Comparison of ENCODE assay signal across 8 cellular contexts in the genomic region with DNA sequence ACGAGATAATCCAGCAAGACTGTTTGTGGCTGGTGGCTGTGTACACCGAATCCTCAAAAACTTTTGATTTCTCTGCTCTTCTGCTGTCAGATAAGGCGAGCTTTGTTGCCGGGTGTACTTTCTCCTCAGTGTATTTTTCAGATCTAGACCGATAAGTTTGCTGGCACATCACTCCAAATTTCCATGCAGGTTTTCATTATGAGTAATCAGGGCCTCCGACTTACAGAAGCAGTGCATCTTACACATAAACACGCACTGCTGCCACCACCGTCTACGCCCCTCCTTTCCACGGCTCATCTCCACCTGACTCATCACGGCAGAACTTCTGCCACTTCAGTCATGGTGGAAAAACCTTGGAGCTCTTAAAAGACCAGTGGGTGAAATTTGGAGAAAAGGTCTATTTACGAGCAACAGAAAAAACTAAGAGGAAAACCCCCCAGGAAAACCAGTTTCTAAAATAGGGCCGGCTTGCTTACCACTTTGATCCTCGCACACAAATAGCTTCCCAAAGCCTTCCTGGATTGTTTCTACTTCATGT.
DNase-seq lines count a peak whose midpoint lies in the region; TF ChIP-seq lines count a peak whose summit lies in the region.

No MANE protein-coding gene starts in this region.

- no peak for TF ChIP-seq CTCF in astrocyte of the spinal cord (IDR thresholded peaks at IDR 0.05; ENCODE audit: low read depth, low read length)

- peaks cover 34% of the 10 kb centered on the region for H3K4me1 Mint-ChIP-seq in T-helper 1 cell treated with Interleukin-12 subunit alpha and Interleukin-12 subunit beta and Interleukin-4 antibody, amounts not matched to agents 30 μg/mL and 1 μg/mL, for 36 hours (ENCODE audit: low read depth)

- H3K27ac Mint-ChIP-seq in T-helper 1 cell treated with Interleukin-12 subunit alpha and Interleukin-12 subunit beta and Interleukin-4 antibody, amounts not matched to agents 30 μg/mL and 1 μg/mL, for 36 hours: peak overlapping the region; percentile 50

- in situ Hi-C loops in astrocyte of the spinal cord (cut with HindIII; ENCODE audit: low sequenced_read_pairs): no loop called here

- peaks cover 41% of the 10 kb centered on the region for H3K36me3 Mint-ChIP-seq in T-helper 1 cell treated with Interleukin-12 subunit alpha and Interleukin-12 subunit beta and Interleukin-4 antibody, amounts not matched to agents 30 μg/mL and 1 μg/mL, for 36 hours (ENCODE audit: low read depth)

- no peaks in the 10 kb centered on the region for H3K27me3 Mint-ChIP-seq in T-helper 1 cell treated with Interleukin-12 subunit alpha and Interleukin-12 subunit beta and Interleukin-4 antibody, amounts not matched to agents 30 μg/mL and 1 μg/mL, for 36 hours (ENCODE audit: low read depth)

- no peaks in the 10 kb centered on the region for H3K9me3 Mint-ChIP-seq in T-helper 1 cell treated with Interleukin-12 subunit alpha and Interleukin-12 subunit beta and Interleukin-4 antibody, amounts not matched to agents 30 μg/mL and 1 μg/mL, for 36 hours

- H3K4me3 ChIP-seq in astrocyte of the spinal cord (ENCODE audit: low read depth, low read length): no peak overlapping the region

- peak overlapping the region; percentile 5 for H3K4me3 Mint-ChIP-seq in T-helper 1 cell treated with Interleukin-12 subunit alpha and Interleukin-12 subunit beta and Interleukin-4 antibody, amounts not matched to agents 30 μg/mL and 1 μg/mL, for 36 hours

- DNase-seq in ELR (ENCODE audit: low read depth) (peak; percentile 95), HCEC 1CT (peak; percentile 91), astrocyte of the spinal cord (ENCODE audit: low read depth, low spot score) (peak; percentile 90), DMS79 (lab: John Stamatoyannopoulos, UW) (no peak), C1 segment of cervical spinal cord (lab: John Stamatoyannopoulos, UW) (no peak)
- DNase-seq in stimulated activated CD4-positive, alpha-beta T cell treated with anti-CD3 and anti-CD28 coated beads, Interleukin-2, amount 100 ng/mL, for 24 hours: peak; percentile 77 to 82
- no peak for DNase-seq in NK-92 treated with Interleukin-12 subunit alpha and Interleukin-12 subunit beta, amount 100 ng/mL, for 24 hours (lab: John Stamatoyannopoulos, UW)

Comparison
In these comparisons a context has a peak if more than half of its experiments do, and no peak if none do; other contexts are left out.
1. DNase-seq: peak in ELR (single experiment), HCEC 1CT (single experiment), astrocyte of the spinal cord (single experiment) and stimulated activated CD4-positive, alpha-beta T cell treated with anti-CD3 and anti-CD28 coated beads, Interleukin-2, amount 100 ng/mL, for 24 hours (2 of 2); none in DMS79 (single experiment), NK-92 treated with Interleukin-12 subunit alpha and Interleukin-12 subunit beta, amount 100 ng/mL, for 24 hours (single experiment) and C1 segment of cervical spinal cord (0 of 14).